Comparison of ENCODE assay signal across 22 cellular contexts in the genomic region with DNA sequence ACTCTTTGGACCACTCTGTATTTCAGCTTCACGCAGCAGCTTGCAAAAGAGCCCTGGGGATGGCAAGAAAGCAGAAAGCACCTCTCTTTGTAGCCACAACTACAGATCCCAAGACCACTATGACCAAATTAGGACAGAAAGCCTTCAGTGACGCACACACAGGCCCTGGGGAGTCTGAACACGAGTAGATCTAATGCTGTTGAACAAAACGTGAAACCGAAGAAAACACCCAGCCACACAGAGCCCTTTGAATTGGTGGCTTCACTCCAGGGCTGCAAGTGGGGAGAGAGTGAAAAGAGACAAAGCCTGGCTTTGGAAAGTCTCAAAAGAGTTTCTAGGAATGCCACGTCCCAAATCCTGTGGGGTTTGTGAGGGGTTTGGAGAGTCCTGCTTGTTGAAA. TPM values are rescaled to one million over a fixed set of nuclear protein-coding genes. Genes with fewer than 3 reads are reported as not detected.
"Had no signal": no experiment of that assay in that cellular context is flagged by ENCODE, and none has a peak within 500 bp of the region (broad histone marks: within the 10 kb centered on the region; RNA-seq: fewer than 3 reads in every experiment).

No MANE protein-coding gene starts in this region.

- H3K4me3 ChIP-seq: ascending aorta, left ventricle myocardium inferior, suprapubic skin, tibial nerve had no signal

- ATAC-seq: activated CD8-positive, alpha-beta T cell treated with anti-CD3 and anti-CD28 coated beads, Interleukin-2, amount 10 ng/mL, durations not matched to agents 7 days and 5 days; foreskin keratinocyte; sciatic nerve had no signal

- H3K36me3 ChIP-seq: suprapubic skin, tibial nerve had no signal

- FAIRE-seq: endometrium, small intestine, TTC549, urothelium cell line had no signal

- H3K27ac ChIP-seq: ascending aorta, foreskin keratinocyte, left ventricle myocardium inferior, suprapubic skin, tibial nerve had no signal

- DNase-seq: activated CD4-positive, alpha-beta T cell treated with anti-CD3 and anti-CD28 coated beads for 1 hour; activated CD4-positive, alpha-beta T cell treated with anti-CD3 and anti-CD28 coated beads, Interleukin-2, amount 50 U/mL, for 1 hour; activated CD8-positive, alpha-beta T cell treated with anti-CD3 and anti-CD28 coated beads, Interleukin-2, amount 10 ng/mL, durations not matched to agents 7 days and 5 days; activated gamma-delta T cell treated with Interleukin-2 at 50 U/mL for 16 hours; effector CD4-positive, alpha-beta T cell; glutamatergic neuron; hippocampal formation; kidney glomerular epithelial cell; left ventricle myocardium inferior; small intestine; stimulated activated CD4-positive, alpha-beta T cell treated with anti-CD3 and anti-CD28 coated beads, Interleukin-2, amount 100 ng/mL, for 24 hours; stimulated activated naive CD8-positive, alpha-beta T cell treated with anti-CD3 and anti-CD28 coated beads, Interleukin-15, amount 100 ng/mL, for 72 hours; T-helper 1 cell had no signal

- H3K27me3 ChIP-seq: ascending aorta, foreskin keratinocyte, suprapubic skin, tibial nerve had no signal

- H3K4me1 ChIP-seq: ascending aorta, foreskin keratinocyte, suprapubic skin, tibial nerve had no signal

RNA-seq across cellular contexts. Expression of a gene that starts 28.5 kb away (rescaled TPM):
- total RNA-seq: epithelial cell of proximal tubule, foreskin keratinocyte had no signal
- polyA plus RNA-seq: foreskin keratinocyte had no signal
